Comparison of ENCODE assay signal across 1 cellular context in genomic region chr19:8446055-8446709, GRCh38.
TF ChIP-seq lines count a peak whose summit lies in the region.

No MANE protein-coding gene starts in this region.

TF ChIP-seq in HCT116, 20 proteins besides CTCF, POLR2A, EP300 and RAD21 (continued from another document):
- no peak for TF ChIP-seq REST (IDR thresholded peaks at IDR 0.05; ENCODE audit: low read depth)
